In the genomic region with DNA sequence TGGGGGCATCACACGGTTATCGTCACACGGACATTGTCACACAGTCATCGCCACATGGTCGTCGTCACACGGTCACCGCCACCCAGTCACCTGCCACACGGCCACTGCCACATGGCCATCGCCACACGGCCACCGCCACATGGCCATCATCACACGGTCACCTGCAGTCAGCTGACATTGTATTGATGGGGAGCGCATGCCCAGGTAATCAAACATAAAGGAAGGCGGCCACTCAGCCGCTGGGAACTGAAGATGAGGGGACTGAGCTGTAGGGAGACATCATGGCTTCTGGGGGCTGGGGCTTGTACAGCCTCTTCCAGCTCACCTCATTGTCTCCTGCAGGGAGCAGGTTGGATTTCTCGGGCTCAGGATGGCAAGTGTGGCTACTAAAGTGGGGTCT, we compare ENCODE assay signal across 26 cellular contexts. TPM values are rescaled to one million over a fixed set of nuclear protein-coding genes. Genes with fewer than 3 reads are reported as not detected.
DNase-seq lines count a peak whose midpoint lies in the region; ATAC-seq and TF ChIP-seq lines count a peak whose summit lies in the region.
"Had no signal": no experiment of that assay in that cellular context is flagged by ENCODE, and none has a peak within 500 bp of the region (broad histone marks: within the 10 kb centered on the region; RNA-seq: fewer than 3 reads in every experiment).

No MANE protein-coding gene starts in this region.

- no peaks in the 10 kb centered on the region for H3K36me3 ChIP-seq in spleen
- H3K36me3 ChIP-seq: breast epithelium, neural progenitor cell had no signal

- H3K4me3 Mint-ChIP-seq in CD14-positive monocyte: no peak overlapping the region
- no peak overlapping the region for H3K4me3 Mint-ChIP-seq in CD4-positive, alpha-beta T cell
- H3K4me3 Mint-ChIP-seq: activated CD8-positive, alpha-beta T cell treated with anti-CD3 and anti-CD28 coated beads, Interleukin-2, amount 10 ng/mL, durations not matched to agents 7 days and 5 days; memory B cell; neural progenitor cell had no signal

- TF ChIP-seq RAD21 in Ishikawa (IDR thresholded peaks at IDR 0.05; ENCODE audit: low read depth): no peak

- no peak for ATAC-seq in left lobe of liver
- ATAC-seq in CD4-positive, alpha-beta T cell (ENCODE audit: poor library complexity): no peak
- ATAC-seq: activated CD8-positive, alpha-beta T cell treated with anti-CD3 and anti-CD28 coated beads, Interleukin-2, amount 10 ng/mL, durations not matched to agents 7 days and 5 days; stimulated activated naive CD8-positive, alpha-beta T cell treated with anti-CD3 and anti-CD28 coated beads, Interleukin-15, Interleukin-2, amounts not matched to agents 100 U/mL and 50 U/mL, for 24 hours had no signal

- no peak for TF ChIP-seq POLR2A in spleen (IDR thresholded peaks at IDR 0.05)

- H3K27me3 Mint-ChIP-seq in CD14-positive monocyte (ENCODE audit: low read depth in 3 of 3): peaks cover 1 to 14% (median 4%) of the 10 kb centered on the region in 3 donors
- H3K27me3 Mint-ChIP-seq in CD4-positive, alpha-beta T cell: peaks cover 4% of the 10 kb centered on the region

- H3K4me1 Mint-ChIP-seq in CD14-positive monocyte: no peaks in the 10 kb centered on the region
- no peaks in the 10 kb centered on the region for H3K4me1 Mint-ChIP-seq in CD4-positive, alpha-beta T cell (ENCODE audit: low read depth)
- H3K4me1 Mint-ChIP-seq: memory B cell had no signal

- H3K27ac ChIP-seq in spleen: no peak overlapping the region
- H3K27ac ChIP-seq in CD4-positive, alpha-beta T cell (ENCODE audit: low read depth, low read length): no peak overlapping the region
- H3K27ac ChIP-seq: breast epithelium, KMS-11, neural progenitor cell had no signal

- no peak for TF ChIP-seq EP300 in Ishikawa (IDR thresholded peaks at IDR 0.05; ENCODE audit: borderline replicate concordance)

- no peaks in the 10 kb centered on the region for H3K4me1 ChIP-seq in spleen
- H3K4me1 ChIP-seq: breast epithelium, Caco-2 had no signal

- H3K9me3 Mint-ChIP-seq in CD14-positive monocyte: peaks cover 0 to 1% (median 0%) of the 10 kb centered on the region in 7 donors
- H3K9me3 Mint-ChIP-seq in CD4-positive, alpha-beta T cell: no peaks in the 10 kb centered on the region
- H3K9me3 Mint-ChIP-seq: memory B cell, neural progenitor cell had no signal

- no peaks in the 10 kb centered on the region for H3K36me3 Mint-ChIP-seq in CD14-positive monocyte
- H3K36me3 Mint-ChIP-seq in CD4-positive, alpha-beta T cell (ENCODE audit: low read depth): no peaks in the 10 kb centered on the region
- H3K36me3 Mint-ChIP-seq: memory B cell, neural progenitor cell had no signal

- no peak overlapping the region for H3K27ac Mint-ChIP-seq in CD14-positive monocyte
- no peak overlapping the region for H3K27ac Mint-ChIP-seq in CD4-positive, alpha-beta T cell
- H3K27ac Mint-ChIP-seq: activated CD8-positive, alpha-beta T cell treated with anti-CD3 and anti-CD28 coated beads, Interleukin-2, amount 10 ng/mL, durations not matched to agents 7 days and 5 days; memory B cell; progenitor cell of endocrine pancreas had no signal

- TF ChIP-seq CTCF in CD14-positive monocyte (IDR thresholded peaks at IDR 0.05) (no peak), spleen (IDR thresholded peaks at IDR 0.05 in 8 of 11, conservative IDR thresholded peaks at IDR 0.05 in 3 of 11) (no peak)
- no peak for TF ChIP-seq CTCF in CD4-positive, alpha-beta T cell (IDR thresholded peaks at IDR 0.05)

- 82 to 90% (median 89%) methylated on average over 17 of the region's 17 CpGs for WGBS in spleen, 5 donors

- H3K27me3 ChIP-seq in spleen (replicated peaks in 1 of 7): peaks cover 0 to 52% (median 0%) of the 10 kb centered on the region in 7 donors
- H3K27me3 ChIP-seq in CD4-positive, alpha-beta T cell (ENCODE audit: control insufficient read depth, insufficient read depth, low read length): peaks cover 5% of the 10 kb centered on the region
- H3K27me3 ChIP-seq: neural progenitor cell had no signal

- CTCF ChIA-PET in CD4-positive, alpha-beta T cell (lab: Charles Lee): no interaction called here

- POLR2A ChIA-PET in CD4-positive, alpha-beta T cell (lab: Charles Lee): no interaction called here

- intact Hi-C loops in CD14-positive monocyte (cut with micrococcal nuclease): no loop called here
- intact Hi-C loops in spleen (cut with DNase I; ENCODE audit: low total_unique reads): no loop called here
- intact Hi-C loops in CD4-positive, alpha-beta T cell (cut with DNase I, micrococcal nuclease): no loop called here

- no peak overlapping the region for H3K4me3 ChIP-seq in spleen
- H3K4me3 ChIP-seq: breast epithelium, neural progenitor cell had no signal

- H3K9me3 ChIP-seq in spleen: no peaks in the 10 kb centered on the region
- no peaks in the 10 kb centered on the region for H3K9me3 ChIP-seq in CD4-positive, alpha-beta T cell (ENCODE audit: control insufficient read depth, low read length)
- H3K9me3 ChIP-seq: breast epithelium, Caco-2 had no signal

- DNase-seq in CD14-positive monocyte (ENCODE audit: low spot score) (peak; percentile 21), left lobe of liver (ENCODE audit: low spot score) (peak; percentile 39), spleen (peak; percentile 53), GOT3 (lab: John Stamatoyannopoulos, UW) (no peak), NCI-H2227 (lab: John Stamatoyannopoulos, UW; ENCODE audit: unreplicated experiment) (no peak)
- no peak for DNase-seq in CD4-positive, alpha-beta T cell
- DNase-seq: activated CD4-positive, alpha-beta T cell treated with anti-CD3 and anti-CD28 coated beads for 1 hour; activated CD8-positive, alpha-beta T cell treated with anti-CD3 and anti-CD28 coated beads, Interleukin-2, amount 10 ng/mL, durations not matched to agents 7 days and 5 days; activated naive CD4-positive, alpha-beta T cell; activated T-cell treated with anti-CD3 and anti-CD28 coated beads, Interleukin-2, amount 50 U/mL, for 1 hour; DMS79 treated with DMSO at 0.1 percent for 48 hours; effector memory CD4-positive, alpha-beta T cell; GF-D8; NCI-H1436; NCI-H2081 treated with DMSO at 0.1 percent for 48 hours; NCI-H345; NCI-H774; stimulated activated naive CD8-positive, alpha-beta T cell treated with anti-CD3 and anti-CD28 coated beads, Interleukin-15, Interleukin-2, amounts not matched to agents 100 U/mL and 50 U/mL, for 24 hours; T-helper 1 cell had no signal

TF ChIP-seq in Ishikawa, 13 proteins besides CTCF, POLR2A, EP300 and RAD21:
- TF ChIP-seq EGR1 (IDR thresholded peaks at IDR 0.05) (no peak), ZBTB7A (IDR thresholded peaks at IDR 0.05; ENCODE audit: low read depth) (no peak)
- TF ChIP-seq, protein P1, sequence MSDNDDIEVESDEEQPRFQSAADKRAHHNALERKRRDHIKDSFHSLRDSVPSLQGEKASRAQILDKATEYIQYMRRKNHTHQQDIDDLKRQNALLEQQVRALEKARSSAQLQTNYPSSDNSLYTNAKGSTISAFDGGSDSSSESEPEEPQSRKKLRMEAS (IDR thresholded peaks at IDR 0.05): 0 out of 2 replicates have a peak, but pooled peaks have one; percentile 25
- TF ChIP-seq, protein P2, sequence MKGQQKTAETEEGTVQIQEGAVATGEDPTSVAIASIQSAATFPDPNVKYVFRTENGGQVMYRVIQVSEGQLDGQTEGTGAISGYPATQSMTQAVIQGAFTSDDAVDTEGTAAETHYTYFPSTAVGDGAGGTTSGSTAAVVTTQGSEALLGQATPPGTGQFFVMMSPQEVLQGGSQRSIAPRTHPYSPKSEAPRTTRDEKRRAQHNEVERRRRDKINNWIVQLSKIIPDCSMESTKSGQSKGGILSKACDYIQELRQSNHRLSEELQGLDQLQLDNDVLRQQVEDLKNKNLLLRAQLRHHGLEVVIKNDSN (IDR thresholded peaks at IDR 0.05): no peak

RNA-seq across cellular contexts. Expression of a gene that starts 49.2 kb away (rescaled TPM):
- polyA plus RNA-seq in CD14-positive monocyte (10 to 100 TPM; 65.9 to 81.7 TPM), spleen (10 to 100 TPM; 59.3 to 77.3 (median 66.2) TPM)
- total RNA-seq in left lobe of liver (31.1 TPM), spleen (10 to 100 TPM; 20.3 to 45.0 (median 22.0) TPM)
- total RNA-seq in CD4-positive, alpha-beta T cell: 10 to 100 TPM; 14.3 to 18.2 TPM

RNA-seq across cellular contexts. Expression of a gene that starts 50.7 kb away (rescaled TPM):
- 10 to 100 TPM; 62.2 to 62.3 TPM for polyA plus RNA-seq in CD14-positive monocyte
- total RNA-seq in left lobe of liver: 27.0 TPM
- total RNA-seq in spleen: 10 to 100 TPM; 18.2 to 38.4 (median 25.1) TPM
- polyA plus RNA-seq in spleen: 10 to 100 TPM; 36.7 to 74.2 (median 49.3) TPM
- 10 to 100 TPM; 13.1 to 17.5 TPM for total RNA-seq in CD4-positive, alpha-beta T cell

Comparison
In these comparisons a context has a peak if more than half of its experiments do, and no peak if none do; other contexts are left out.
1. DNase-seq: peak in CD14-positive monocyte (single experiment), left lobe of liver (single experiment) and spleen (single experiment); none in GOT3 (single experiment), NCI-H2227 (single experiment) and CD4-positive, alpha-beta T cell (0 of 10).